Comparison of ENCODE assay signal across 18 cellular contexts in the genomic region with DNA sequence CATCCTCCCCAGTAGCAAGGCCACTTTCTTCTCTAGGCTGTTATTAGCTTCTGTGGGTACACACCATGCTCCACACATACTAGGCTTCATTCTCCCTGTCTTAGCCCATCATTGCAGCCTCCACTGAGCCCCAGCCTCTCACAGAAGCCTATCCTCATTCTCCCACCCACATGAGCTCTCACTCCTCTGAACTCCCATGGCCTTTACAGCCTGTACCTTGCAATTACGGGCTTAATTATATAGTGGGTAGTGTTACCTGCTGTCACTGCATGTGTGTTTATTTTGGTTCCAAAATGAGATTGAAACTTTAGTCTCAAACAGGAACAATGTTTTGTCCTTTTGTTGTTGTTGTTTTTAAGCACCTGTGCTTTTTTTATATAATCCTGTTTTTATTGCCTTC.
DNase-seq lines count a peak whose midpoint lies in the region; ATAC-seq and TF ChIP-seq lines count a peak whose summit lies in the region.
"Had no signal": no experiment of that assay in that cellular context is flagged by ENCODE, and none has a peak within 500 bp of the region (broad histone marks: within the 10 kb centered on the region; RNA-seq: fewer than 3 reads in every experiment).

No MANE protein-coding gene starts in this region.

- POLR2A ChIA-PET in IMR-90 (lab: Charles Lee; ENCODE audit: unreplicated experiment), result no interaction called here

- no peak overlapping the region for H4K91ac ChIP-seq in IMR-90 (ENCODE audit: insufficient read depth, low read depth, low read length)

- CTCF ChIA-PET in IMR-90 (lab: Yijun Ruan, JAX), result no interaction called here

- peaks cover 12% of the 10 kb centered on the region; the same call in 1 of the 2 replicates for H3K9me1 ChIP-seq in IMR-90 (ENCODE audit: insufficient read depth, low read length)

- no peak overlapping the region for H3K4me2 ChIP-seq in IMR-90 (ENCODE audit: low read depth, low read length)

- peak overlapping the region; percentile 16; the same call in 1 of the 2 replicates for H2AK5ac ChIP-seq in IMR-90 (ENCODE audit: low read depth, low read length)

- H3K4me1 ChIP-seq in IMR-90 (ENCODE audit: control insufficient read depth, insufficient read depth, low read length), result peaks cover 8% of the 10 kb centered on the region
- peaks cover 18% of the 10 kb centered on the region for H3K4me1 ChIP-seq in rectal smooth muscle tissue (ENCODE audit: control insufficient read depth, insufficient read depth, low read length)
- H3K4me1 ChIP-seq in upper lobe of left lung, result no peaks in the 10 kb centered on the region
- peaks cover 0 to under 1% of the 10 kb centered on the region in 2 donors for H3K4me1 ChIP-seq in right atrium auricular region
- H3K4me1 ChIP-seq: SJCRH30 had no signal

- H3K27ac ChIP-seq in IMR-90 (ENCODE audit: insufficient read depth, low read length) (no peak overlapping the region), rectal smooth muscle tissue (ENCODE audit: low read depth, low read length) (peak overlapping the region; percentile 16), upper lobe of left lung (no peak overlapping the region), right atrium auricular region (no peak overlapping the region)
- H3K27ac ChIP-seq: SJCRH30 had no signal

- no peak overlapping the region for H4K5ac ChIP-seq in IMR-90 (ENCODE audit: low read depth, low read length)

- dilution Hi-C loops in IMR-90 (cut with HindIII; ENCODE audit: low sequenced_read_pairs, unreplicated experiment), result no loop called here

- H3K36me3 ChIP-seq in IMR-90 (ENCODE audit: control insufficient read depth, insufficient read depth, low read length), result no peaks in the 10 kb centered on the region
- H3K36me3 ChIP-seq in rectal smooth muscle tissue (ENCODE audit: control insufficient read depth, insufficient read depth, low read length), result no peaks in the 10 kb centered on the region
- H3K36me3 ChIP-seq in upper lobe of left lung, result no peaks in the 10 kb centered on the region
- no peaks in the 10 kb centered on the region for H3K36me3 ChIP-seq in right atrium auricular region
- H3K36me3 ChIP-seq: SJCRH30 had no signal

- no peaks in the 10 kb centered on the region for H3K9me3 ChIP-seq in IMR-90 (ENCODE audit: control insufficient read depth, insufficient read depth, low read length)
- no peaks in the 10 kb centered on the region for H3K9me3 ChIP-seq in upper lobe of left lung
- no peaks in the 10 kb centered on the region for H3K9me3 ChIP-seq in right atrium auricular region
- H3K9me3 ChIP-seq: MG63, SJCRH30 had no signal

- H3K9ac ChIP-seq in IMR-90 (ENCODE audit: low read depth, low read length) (no peak overlapping the region), rectal smooth muscle tissue (ENCODE audit: low read length) (no peak overlapping the region)

- no peak overlapping the region for H4K8ac ChIP-seq in IMR-90 (ENCODE audit: low read depth in 2 of 2, low read length in 2 of 2)

- in situ Hi-C loops in IMR-90 (cut with MboI; ENCODE audit: low sequenced_read_pairs), result loop anchor here (5.0 to 10.0 kb wide), 2 partner anchors 217 to 535 kb away; no protein-coding TSS in a partner anchor

- no peak overlapping the region for H3K18ac ChIP-seq in IMR-90 (ENCODE audit: low read depth, low read length)

- no peak overlapping the region for H2AFZ ChIP-seq in IMR-90 (replicated peaks; ENCODE audit: low read length, poor library complexity)

- TF ChIP-seq RAD21 in IMR-90 (IDR thresholded peaks at IDR 0.05; ENCODE audit: low read length), result no peak

- H3K56ac ChIP-seq in IMR-90 (ENCODE audit: extremely low read depth, insufficient read depth, low read length), result no peak overlapping the region

- H3K27me3 ChIP-seq in IMR-90 (ENCODE audit: control insufficient read depth, insufficient read depth, low read length) (no peaks in the 10 kb centered on the region), rectal smooth muscle tissue (ENCODE audit: control insufficient read depth, insufficient read depth, low read length) (no peaks in the 10 kb centered on the region), upper lobe of left lung (no peaks in the 10 kb centered on the region), right atrium auricular region (no peaks in the 10 kb centered on the region)
- H3K27me3 ChIP-seq: MG63 had no signal

- peak overlapping the region; percentile 15; the same call in 1 of the 2 replicates for H3K4ac ChIP-seq in IMR-90 (ENCODE audit: low read depth, low read length)

- TF ChIP-seq POLR2A in IMR-90 (IDR thresholded peaks at IDR 0.05; ENCODE audit: low read depth, low read length) (no peak), upper lobe of left lung (IDR thresholded peaks at IDR 0.05) (no peak)

- no CpG with 5 or more reads among the region's 1 CpG for WGBS in IMR-90 (ENCODE audit: extremely low coverage in 2 of 2, insufficient read length in 1 of 2), 2 experiments
- WGBS in upper lobe of left lung, 2 donors, result 86 to 94% methylated on average over 1 of the region's 1 CpG

- no peaks in the 10 kb centered on the region for H4K20me1 ChIP-seq in IMR-90 (ENCODE audit: insufficient read depth, low read length)

- no peak for TF ChIP-seq EP300 in upper lobe of left lung (IDR thresholded peaks at IDR 0.05)

- peak overlapping the region; percentile 22; the same call in 1 of the 2 replicates for H2BK120ac ChIP-seq in IMR-90 (ENCODE audit: low read depth, low read length)

- no peak overlapping the region for H3K23ac ChIP-seq in IMR-90 (ENCODE audit: low read depth, low read length)

- H2BK15ac ChIP-seq in IMR-90 (ENCODE audit: low read depth, low read length), result no peak overlapping the region; the same call in 2 of the 3 replicates

- no TSS peak for BruUV-seq in IMR-90 (replicated peaks; lab: Mats Ljungman, UMichigan)

- no peak overlapping the region; the same call in 1 of the 2 replicates for H2BK20ac ChIP-seq in IMR-90 (ENCODE audit: low read depth, low read length)

- intact Hi-C loops in IMR-90 (cut with micrococcal nuclease), result loop anchor here (10.0 kb wide), 1 partner anchor 247 kb away; no protein-coding TSS in a partner anchor

- no peak for ATAC-seq in IMR-90 (ENCODE audit: low read depth)
- no peak for ATAC-seq in upper lobe of left lung (ENCODE audit: low FRiP score in 2 of 2)
- no peak for ATAC-seq in GM19463 (IDR thresholded peaks at IDR 0.05; ENCODE audit: unreplicated experiment)
- ATAC-seq: K562, T-cell had no signal

- H3K79me1 ChIP-seq in IMR-90 (ENCODE audit: low read depth in 1 of 2, low read length in 2 of 2), result 0 out of 4 replicates have a peak, but pooled peaks cover 0 to 6% of the 10 kb centered on the region in 2 experiments

- TF ChIP-seq CTCF in IMR-90 (conservative IDR thresholded peaks at IDR 0.05; ENCODE audit: low read depth, low read length) (no peak), upper lobe of left lung (IDR thresholded peaks at IDR 0.05) (no peak), right atrium auricular region (IDR thresholded peaks at IDR 0.05) (no peak)

- H2AK9ac ChIP-seq in IMR-90 (replicated peaks; ENCODE audit: low read depth, low read length, poor library complexity), result no peak overlapping the region

- no peak overlapping the region for H3K4me3 ChIP-seq in IMR-90 (ENCODE audit: insufficient read depth, low read depth, low read length)
- no peak overlapping the region for H3K4me3 ChIP-seq in rectal smooth muscle tissue (ENCODE audit: low read length)
- no peak overlapping the region for H3K4me3 ChIP-seq in upper lobe of left lung
- no peak overlapping the region for H3K4me3 ChIP-seq in right atrium auricular region
- H3K4me3 ChIP-seq: K562, MG63, SJCRH30 had no signal

- no peak overlapping the region for H3K14ac ChIP-seq in IMR-90 (replicated peaks; ENCODE audit: low read depth, low read length)

- DNase-seq in NCI-H748 (lab: John Stamatoyannopoulos, UW; ENCODE audit: unreplicated experiment) (peak; percentile 58), NCI-H748 treated with DMSO at 0.1 percent for 48 hours (lab: John Stamatoyannopoulos, UW) (no peak), IMR-90 (no peak), NCI-H69 (lab: John Stamatoyannopoulos, UW) (peak; percentile 92), upper lobe of left lung (no peak), right atrium auricular region (ENCODE audit: low spot score) (no peak)
- DNase-seq: EL, GF-D8, MG63, NCI-H1092 treated with DMSO at 0.1 percent for 48 hours, NCI-H1694 treated with DMSO at 0.1 percent for 48 hours, NCI-H524 treated with DMSO at 0.1 percent for 48 hours, OCI-M1, SJCRH30, T-cell had no signal

- H2BK5ac ChIP-seq in IMR-90 (ENCODE audit: low read depth, low read length, poor library complexity, severe bottlenecking), result no peak overlapping the region

TF ChIP-seq in IMR-90, 13 proteins besides CTCF, POLR2A, EP300 and RAD21:
- TF ChIP-seq FOS (IDR thresholded peaks at IDR 0.05; ENCODE audit: low read depth, low read length) (no peak), RFX5 (IDR thresholded peaks at IDR 0.05; ENCODE audit: low read depth, low read length) (no peak)

Comparison
In these comparisons a context has a peak if more than half of its experiments do, and no peak if none do; other contexts are left out.
1. DNase-seq: peak in NCI-H748 (single experiment) and NCI-H69 (single experiment); none in NCI-H748 treated with DMSO at 0.1 percent for 48 hours (single experiment), IMR-90 (single experiment), upper lobe of left lung (0 of 2) and right atrium auricular region (single experiment).